8 cellular contexts compared by ENCODE assay signal in the genomic region with DNA sequence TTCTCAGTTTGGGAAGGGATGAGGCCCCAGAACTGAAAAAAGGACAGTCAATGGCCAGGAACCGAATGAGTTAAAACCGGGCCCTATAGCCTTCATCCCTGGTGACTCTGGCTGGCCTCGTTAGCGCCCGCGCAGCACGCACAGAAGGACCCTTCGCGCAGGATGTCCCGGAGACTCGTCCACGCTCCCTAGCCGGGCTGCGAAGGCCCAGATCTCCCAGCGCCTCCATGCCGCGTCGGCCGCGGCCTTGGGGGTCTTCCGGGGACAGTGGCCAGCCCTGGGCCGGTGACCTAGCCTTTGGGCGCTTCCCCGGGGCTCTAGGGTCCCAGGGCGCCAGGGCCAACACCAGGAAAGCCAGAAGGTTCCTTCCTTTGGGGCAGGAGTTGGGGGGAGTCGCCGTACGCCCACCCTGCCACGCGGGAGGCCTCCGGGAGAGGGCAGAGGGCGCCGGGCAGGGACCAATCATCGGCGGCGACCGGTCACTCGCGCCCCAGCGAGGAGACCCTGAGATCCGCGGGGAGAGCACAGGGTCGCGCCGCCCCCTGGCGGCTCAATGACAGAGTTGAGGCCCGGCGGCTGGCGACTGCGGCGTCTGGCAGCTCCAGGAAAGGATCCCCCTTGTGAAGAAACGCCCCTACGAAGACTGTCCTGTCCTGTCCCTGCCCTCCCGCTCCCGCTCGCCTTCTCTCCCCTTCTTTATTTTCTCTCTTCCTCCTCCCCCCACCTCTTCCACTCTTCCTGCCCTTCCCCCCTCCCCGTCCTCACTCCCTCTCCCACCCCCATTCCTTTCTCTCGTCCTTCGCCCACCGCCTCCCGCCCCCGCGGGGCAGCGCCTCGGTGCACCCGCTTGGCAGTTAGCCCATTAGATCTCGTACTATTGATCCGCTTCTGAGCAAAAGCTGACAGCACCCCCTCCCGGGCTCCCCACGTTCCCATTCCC.
DNase-seq lines count a peak whose midpoint lies in the region; ATAC-seq and TF ChIP-seq lines count a peak whose summit lies in the region.

No MANE protein-coding gene starts in this region.

- no peaks in the 10 kb centered on the region for H4K20me1 ChIP-seq in Loucy (ENCODE audit: insufficient read depth, low read length, poor library complexity, severe bottlenecking)
- H4K20me1 ChIP-seq in hepatocyte (ENCODE audit: insufficient read depth, poor library complexity, severe bottlenecking): no peaks in the 10 kb centered on the region

- DNase-seq in DMS 273 (lab: John Stamatoyannopoulos, UW; ENCODE audit: unreplicated experiment) (peak; percentile 88), SKM-1 treated with dmso at 0.1 percent for 144 hours (lab: John Stamatoyannopoulos, UW; ENCODE audit: unreplicated experiment) (peak; percentile 9), adrenal gland (peak; percentile 33 to 78 (median 53)), hepatocyte (ENCODE audit: low spot score) (peak; percentile 85)

- TF ChIP-seq POLR2A in adrenal gland (IDR thresholded peaks at IDR 0.05): no peak

- H3K4me1 ChIP-seq in Loucy (ENCODE audit: insufficient read depth, low read length, poor library complexity, severe bottlenecking) (peaks cover 5% of the 10 kb centered on the region), adrenal gland (replicated peaks in 1 of 2) (peaks cover 9 to 12% of the 10 kb centered on the region in 2 donors), hepatocyte (ENCODE audit: insufficient read depth) (peaks cover 14% of the 10 kb centered on the region), skeletal muscle satellite cell (ENCODE audit: control insufficient read depth, insufficient read depth, low read length) (peaks cover 6% of the 10 kb centered on the region)

- H3K4me2 ChIP-seq in Loucy (ENCODE audit: low read depth, low read length, poor library complexity, severe bottlenecking) (peak overlapping the region; percentile 86), hepatocyte (peak overlapping the region; percentile 100), skeletal muscle satellite cell (ENCODE audit: low read length) (peak overlapping the region; percentile 93)

- ATAC-seq in HG03135 (IDR thresholded peaks at IDR 0.05; ENCODE audit: unreplicated experiment) (no peak), GM21825 (IDR thresholded peaks at IDR 0.05; ENCODE audit: unreplicated experiment) (no peak)

- H3K36me3 ChIP-seq in Loucy (ENCODE audit: insufficient read depth, low read length) (no peaks in the 10 kb centered on the region), adrenal gland (replicated peaks in 1 of 2) (no peaks in the 10 kb centered on the region), hepatocyte (replicated peaks; ENCODE audit: insufficient read depth, low read depth) (no peaks in the 10 kb centered on the region), skeletal muscle satellite cell (ENCODE audit: insufficient read depth, low read length) (no peaks in the 10 kb centered on the region)

- H2AFZ ChIP-seq in Loucy (ENCODE audit: low read length) (peak overlapping the region; percentile 84), hepatocyte (peak overlapping the region; percentile 96)

- no peaks in the 10 kb centered on the region for H3F3A ChIP-seq in Loucy (ENCODE audit: low read depth)

- no peak overlapping the region for H3K9ac ChIP-seq in Loucy (ENCODE audit: low read depth, low read length, poor library complexity, severe bottlenecking)
- H3K9ac ChIP-seq in skeletal muscle satellite cell (ENCODE audit: low read depth, low read length): peak overlapping the region; percentile 52

- WGBS in adrenal gland, 4 donors: 2 to 11% (median 3%) methylated on average over 42 to 70 of the region's 70 CpGs
- 3% methylated on average over 47 of the region's 70 CpGs for WGBS in hepatocyte (ENCODE audit: low lambda C conversion rate, missing lambda C conversion rate)

- H3K4me3 ChIP-seq in Loucy (ENCODE audit: low read length, poor library complexity, severe bottlenecking) (peak overlapping the region; percentile 70), adrenal gland (peak overlapping the region in 3 of 4 donors; percentile 22 to 62 (median 40)), hepatocyte (peak overlapping the region; percentile 88), skeletal muscle satellite cell (ENCODE audit: low read length) (peak overlapping the region; percentile 65)

- no peaks in the 10 kb centered on the region for H3K9me3 ChIP-seq in Loucy (ENCODE audit: insufficient read depth, low read depth, low read length)
- no peaks in the 10 kb centered on the region for H3K9me3 ChIP-seq in adrenal gland (replicated peaks in 1 of 3)
- H3K9me3 ChIP-seq in hepatocyte (ENCODE audit: low read depth): no peaks in the 10 kb centered on the region
- H3K9me3 ChIP-seq in skeletal muscle satellite cell (replicated peaks; ENCODE audit: low read length): no peaks in the 10 kb centered on the region

- intact Hi-C loops in adrenal gland (cut with DNase I): loop anchor here in 1 of 2 donors (10.0 kb wide), 2 partner anchors 77 to 153 kb away; no protein-coding TSS in a partner anchor

- H3K9me2 ChIP-seq in Loucy (replicated peaks; ENCODE audit: low read depth, low read length) (no peaks in the 10 kb centered on the region), hepatocyte (replicated peaks; ENCODE audit: insufficient read depth) (no peaks in the 10 kb centered on the region)

- H3K27ac ChIP-seq in adrenal gland (peak overlapping the region in 1 of 5 donors; percentile 67), hepatocyte (no peak overlapping the region)

- TF ChIP-seq CTCF in Loucy (conservative IDR thresholded peaks at IDR 0.05; ENCODE audit: low read length) (peak; percentile 61), adrenal gland (IDR thresholded peaks at IDR 0.05) (peak; percentile 32 to 68 (median 54)), hepatocyte (IDR thresholded peaks at IDR 0.05; ENCODE audit: poor library complexity) (peak; percentile 74)

- H3K79me2 ChIP-seq in Loucy (ENCODE audit: insufficient read depth, low read length): no peaks in the 10 kb centered on the region
- no peaks in the 10 kb centered on the region for H3K79me2 ChIP-seq in hepatocyte

- H3K27me3 ChIP-seq in Loucy (ENCODE audit: insufficient read depth, low read length, poor library complexity, severe bottlenecking): peaks cover 7% of the 10 kb centered on the region
- peaks cover 12% of the 10 kb centered on the region for H3K27me3 ChIP-seq in adrenal gland
- peaks cover 86% of the 10 kb centered on the region for H3K27me3 ChIP-seq in hepatocyte
- peaks cover 63% of the 10 kb centered on the region for H3K27me3 ChIP-seq in skeletal muscle satellite cell (ENCODE audit: control insufficient read depth, insufficient read depth, low read length)

Comparison
In these comparisons a context has a peak if more than half of its experiments do, and no peak if none do; other contexts are left out.
1. DNase-seq: peak in every context shown above with its lines; median percentile 88 in DMS 273; 85 in hepatocyte; 53 in adrenal gland; 9 in SKM-1 treated with dmso at 0.1 percent for 144 hours.